ENCODE assay signal across 9 cellular contexts in the genomic region with DNA sequence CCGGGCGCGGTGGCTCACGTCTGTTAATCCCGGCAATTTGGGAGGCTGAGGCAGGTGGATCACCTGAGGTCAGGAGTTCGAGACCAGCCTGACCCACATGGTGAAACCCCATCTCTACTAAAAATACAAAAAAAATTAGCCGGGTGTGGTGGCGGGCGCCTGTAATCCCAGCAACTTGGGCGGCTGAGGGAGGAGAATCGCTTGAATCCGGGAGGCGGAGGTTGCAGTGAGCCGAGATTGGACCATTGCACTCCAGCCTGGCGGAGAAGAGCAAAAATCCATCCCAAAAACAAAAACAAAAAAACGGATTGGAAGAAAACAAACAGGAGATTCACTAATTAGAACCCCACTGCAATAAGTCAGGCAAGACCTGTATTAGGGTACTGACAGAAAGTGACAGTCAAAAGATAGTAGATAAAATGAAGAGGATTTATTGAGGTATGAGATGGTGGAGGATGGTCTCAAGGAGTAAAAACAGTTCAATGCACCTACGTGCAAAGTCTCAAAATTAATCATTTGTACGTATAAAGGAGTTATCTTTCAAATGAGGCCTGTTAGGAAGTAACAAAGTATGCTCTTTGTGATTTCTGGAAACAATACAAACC. TPM values are rescaled to one million over a fixed set of nuclear protein-coding genes. Genes with fewer than 3 reads are reported as not detected.
DNase-seq lines count a peak whose midpoint lies in the region; ATAC-seq and TF ChIP-seq lines count a peak whose summit lies in the region.
"Not testable (repeated sequence)": the region's sequence is repeated elsewhere in the genome, so short reads cannot be mapped to it uniquely, and the experiment has no call there.
"Had no signal": no experiment of that assay in that cellular context is flagged by ENCODE, and none has a peak within 500 bp of the region (broad histone marks: within the 10 kb centered on the region; RNA-seq: fewer than 3 reads in every experiment).

No MANE protein-coding gene starts in this region.

- not testable (repeated sequence) for H4K20me1 ChIP-seq in HCT116 (ENCODE audit: insufficient read depth)

- peaks cover 11% of the 10 kb centered on the region for H3K36me3 Mint-ChIP-seq in activated naive CD4-positive, alpha-beta T cell treated with anti-CD3 and anti-CD28 coated beads, Interleukin-2, amount 50 U/mL, for 24 hours
- peaks cover 10% of the 10 kb centered on the region for H3K36me3 Mint-ChIP-seq in natural killer cell
- peaks cover 11% of the 10 kb centered on the region for H3K36me3 Mint-ChIP-seq in stimulated activated memory B cell treated with anti-CD40 and anti-IgM and Interleukin-4, amounts not matched to agents 10 μg/mL and 1 μg/mL and 100 μg/mL, for 72 hours

- DNase-seq in AG04450 (ENCODE audit: low read depth, low spot score); HCT116 (ENCODE audit: low read depth, low spot score); RWPE2 (ENCODE audit: low spot score); effector memory CD4-positive, alpha-beta T cell; natural killer cell: not testable (repeated sequence)

- peak overlapping the region; percentile 96 for H3K27ac Mint-ChIP-seq in activated naive CD4-positive, alpha-beta T cell treated with anti-CD3 and anti-CD28 coated beads, Interleukin-2, amount 50 U/mL, for 24 hours
- H3K27ac Mint-ChIP-seq in natural killer cell: peak overlapping the region; percentile 95 to 96
- peak overlapping the region; percentile 87 for H3K27ac Mint-ChIP-seq in stimulated activated memory B cell treated with anti-CD40 and anti-IgM and Interleukin-4, amounts not matched to agents 10 μg/mL and 1 μg/mL and 100 μg/mL, for 72 hours

- peak overlapping the region; percentile 100 for H3K4me3 ChIP-seq in AG04450 (ENCODE audit: low read depth, low read length)
- peak overlapping the region; percentile 85 to 97 for H3K4me3 ChIP-seq in HCT116 (replicated peaks in 1 of 2; ENCODE audit: low read depth in 1 of 2, low read length in 2 of 2)
- H3K4me3 ChIP-seq in RWPE2 (ENCODE audit: severe bottlenecking): peak overlapping the region; percentile 88
- H3K4me3 ChIP-seq in effector memory CD4-positive, alpha-beta T cell (ENCODE audit: insufficient read depth, low read depth, low read length, poor library complexity, severe bottlenecking): peak overlapping the region; percentile 84
- H3K4me3 ChIP-seq in iPS-11a (ENCODE audit: low read depth, low read length): peak overlapping the region; percentile 95

- H3K27me3 Mint-ChIP-seq in activated naive CD4-positive, alpha-beta T cell treated with anti-CD3 and anti-CD28 coated beads, Interleukin-2, amount 50 U/mL, for 24 hours; natural killer cell (ENCODE audit: low read depth in 2 of 2); stimulated activated memory B cell treated with anti-CD40 and anti-IgM and Interleukin-4, amounts not matched to agents 10 μg/mL and 1 μg/mL and 100 μg/mL, for 72 hours: not testable (repeated sequence)

- H3K36me3 ChIP-seq in HCT116 (ENCODE audit: control insufficient read depth in 1 of 2, insufficient read depth in 2 of 2, low read length in 2 of 2) (peaks cover 19 to 23% of the 10 kb centered on the region in 2 experiments), RWPE2 (ENCODE audit: low read depth) (peaks cover 44% of the 10 kb centered on the region)
- H3K36me3 ChIP-seq in effector memory CD4-positive, alpha-beta T cell (ENCODE audit: control insufficient read depth, insufficient read depth, low read length): peaks cover 19% of the 10 kb centered on the region

- ATAC-seq in HCT116; RWPE2 (ENCODE audit: low read depth); natural killer cell; stimulated activated memory B cell treated with anti-CD40 and anti-IgM and Interleukin-4, amounts not matched to agents 10 μg/mL and 1 μg/mL and 100 μg/mL, for 72 hours: not testable (repeated sequence)

- H3K27me3 ChIP-seq in AG04450 (ENCODE audit: control insufficient read depth, insufficient read depth, low read length); HCT116 (ENCODE audit: insufficient read depth, low read length); RWPE2 (ENCODE audit: insufficient read depth, poor library complexity, severe bottlenecking); effector memory CD4-positive, alpha-beta T cell (replicated peaks; ENCODE audit: control insufficient read depth, insufficient read depth, low read length, poor library complexity, severe bottlenecking): not testable (repeated sequence)

- H3K9me3 ChIP-seq in AG04450 (ENCODE audit: control insufficient read depth, insufficient read depth, low read length); HCT116 (ENCODE audit: control insufficient read depth in 1 of 2, insufficient read depth in 1 of 2, low read depth in 1 of 2, low read length in 2 of 2); RWPE2 (ENCODE audit: severe bottlenecking); effector memory CD4-positive, alpha-beta T cell (ENCODE audit: control insufficient read depth, low read length): not testable (repeated sequence)

- peak overlapping the region; percentile 99 for H3K4me3 Mint-ChIP-seq in activated naive CD4-positive, alpha-beta T cell treated with anti-CD3 and anti-CD28 coated beads, Interleukin-2, amount 50 U/mL, for 24 hours
- peak overlapping the region; percentile 94 for H3K4me3 Mint-ChIP-seq in natural killer cell
- peak overlapping the region; percentile 92 for H3K4me3 Mint-ChIP-seq in stimulated activated memory B cell treated with anti-CD40 and anti-IgM and Interleukin-4, amounts not matched to agents 10 μg/mL and 1 μg/mL and 100 μg/mL, for 72 hours

- TF ChIP-seq RAD21 in HCT116 (IDR thresholded peaks at IDR 0.05; ENCODE audit: low read depth): not testable (repeated sequence)

- H3K27ac ChIP-seq in AG04450 (ENCODE audit: low read depth, low read length): peak overlapping the region; percentile 89
- H3K27ac ChIP-seq in HCT116 (ENCODE audit: low read depth, low read length): peak overlapping the region; percentile 58
- H3K27ac ChIP-seq in RWPE2 (ENCODE audit: poor library complexity, severe bottlenecking): peak overlapping the region; percentile 97
- H3K27ac ChIP-seq in effector memory CD4-positive, alpha-beta T cell (ENCODE audit: insufficient read depth, low read length, poor library complexity, severe bottlenecking): peak overlapping the region; percentile 95

- not testable (repeated sequence) for H3K9me2 ChIP-seq in HCT116 (ENCODE audit: insufficient read depth)

- H3K9ac ChIP-seq in HCT116 (ENCODE audit: low read length): peak overlapping the region; percentile 93

- H3K79me2 ChIP-seq in HCT116 (ENCODE audit: insufficient read depth, low read length): peaks cover 42% of the 10 kb centered on the region

- H3K4me1 ChIP-seq in HCT116 (ENCODE audit: control insufficient read depth in 1 of 2, insufficient read depth in 2 of 2, low read length in 2 of 2): peaks cover 12 to 37% of the 10 kb centered on the region in 2 experiments
- peaks cover 41% of the 10 kb centered on the region for H3K4me1 ChIP-seq in RWPE2 (ENCODE audit: insufficient read depth, poor library complexity, severe bottlenecking)
- peaks cover 13% of the 10 kb centered on the region for H3K4me1 ChIP-seq in effector memory CD4-positive, alpha-beta T cell (ENCODE audit: control insufficient read depth, insufficient read depth, low read length, poor library complexity, severe bottlenecking)

- not testable (repeated sequence) for H3K9me3 Mint-ChIP-seq in activated naive CD4-positive, alpha-beta T cell treated with anti-CD3 and anti-CD28 coated beads, Interleukin-2, amount 50 U/mL, for 24 hours; natural killer cell; stimulated activated memory B cell treated with anti-CD40 and anti-IgM and Interleukin-4, amounts not matched to agents 10 μg/mL and 1 μg/mL and 100 μg/mL, for 72 hours

- H2AFZ ChIP-seq in HCT116 (ENCODE audit: low read depth, low read length, poor library complexity, severe bottlenecking): not testable (repeated sequence)

- H3K4me2 ChIP-seq in HCT116 (ENCODE audit: low read length): peak overlapping the region; percentile 88

- not testable (repeated sequence) for TF ChIP-seq CTCF in AG04450 (IDR thresholded peaks at IDR 0.05; ENCODE audit: low read depth, low read length); HCT116 (IDR thresholded peaks at IDR 0.05 in 2 of 3, conservative IDR thresholded peaks at IDR 0.05 in 1 of 3; ENCODE audit: borderline replicate concordance in 1 of 3, insufficient read depth in 1 of 3, low read depth in 2 of 3, low read length in 2 of 3); RWPE2 (IDR thresholded peaks at IDR 0.05; ENCODE audit: poor library complexity, severe bottlenecking); natural killer cell (IDR thresholded peaks at IDR 0.05)

- CTCF ChIA-PET in AG04450 (lab: Charles Lee): interaction anchor here (0.7 kb wide), 1 partner anchor 15 kb away, joined by 3 read pairs; no protein-coding TSS in a partner anchor
- CTCF ChIA-PET in HCT116 (lab: Charles Lee): not testable (repeated sequence)

- not testable (repeated sequence) for TF ChIP-seq POLR2A in HCT116 (IDR thresholded peaks at IDR 0.05; ENCODE audit: borderline replicate concordance, extremely low read depth, insufficient read depth, insufficient read length)

- peaks cover 40% of the 10 kb centered on the region for H3K4me1 Mint-ChIP-seq in activated naive CD4-positive, alpha-beta T cell treated with anti-CD3 and anti-CD28 coated beads, Interleukin-2, amount 50 U/mL, for 24 hours
- peaks cover 27 to 43% of the 10 kb centered on the region in 2 donors for H3K4me1 Mint-ChIP-seq in natural killer cell
- H3K4me1 Mint-ChIP-seq in stimulated activated memory B cell treated with anti-CD40 and anti-IgM and Interleukin-4, amounts not matched to agents 10 μg/mL and 1 μg/mL and 100 μg/mL, for 72 hours: peaks cover 18% of the 10 kb centered on the region

- TSS peak; percentile 41 for BruUV-seq in HCT116 (replicated peaks; lab: Mats Ljungman, UMichigan)

- intact Hi-C loops in HCT116 (cut with micrococcal nuclease); natural killer cell (cut with micrococcal nuclease): not testable (repeated sequence)

- POLR2A ChIA-PET in AG04450 (lab: Yijun Ruan, JAX): not testable (repeated sequence)
- POLR2A ChIA-PET in HCT116 (lab: Charles Lee): interaction anchor here (0.9 kb wide), 1 partner anchor 46 kb away, joined by 3 read pairs; no protein-coding TSS in a partner anchor

- RAD21 ChIA-PET in HCT116 (lab: Charles Lee; ENCODE audit: low non-redundant PET in 1 of 2, low total read pairs in 2 of 2, uncharacterized antibody in 2 of 2, unreplicated experiment in 2 of 2): not testable (repeated sequence)

RNA-seq across cellular contexts. Expression of gene DUSP11, which starts 0.9 kb away (rescaled TPM):
- 33.2 and 45.2 TPM in 2 replicates for polyA plus RNA-seq in AG04450 (2011; rRNA removed)
- 11.5 and 13.2 TPM in 2 replicates for polyA minus RNA-seq in AG04450 (2011; rRNA and poly(A)+ RNA removed)
- total RNA-seq in HCT116 (2021; ENCODE audit: unreplicated experiment) (22.9 TPM), natural killer cell (10 to 100 TPM; 45.7 to 50.2 (median 46.6) TPM)
- 8.8 and 12.6 TPM in 2 replicates for polyA plus RNA-seq in HCT116 (2012)

RNA-seq across cellular contexts. Expression of gene C2orf78, which starts 5.0 kb away (rescaled TPM):
- not detected in 2 replicates for polyA plus RNA-seq in AG04450 (2011; rRNA removed)
- not detected in 2 replicates for polyA minus RNA-seq in AG04450 (2011; rRNA and poly(A)+ RNA removed)
- 1.5 TPM for total RNA-seq in HCT116 (2021; ENCODE audit: unreplicated experiment)
- polyA plus RNA-seq in HCT116 (2012): 0.84 and 2.2 TPM in 2 replicates
- not detected for total RNA-seq in natural killer cell
- total RNA-seq: mesenteric fat pad had no signal

RNA-seq across cellular contexts. Expression of gene TPRKB, which starts 41.8 kb away (rescaled TPM):
- polyA plus RNA-seq in AG04450 (2011; rRNA removed): 24.5 and 33.4 TPM in 2 replicates
- polyA minus RNA-seq in AG04450 (2011; rRNA and poly(A)+ RNA removed): 4.0 and 5.6 TPM in 2 replicates
- total RNA-seq in HCT116 (2021; ENCODE audit: unreplicated experiment) (42.5 TPM), natural killer cell (10 to 100 TPM; 20.4 to 24.1 (median 22.8) TPM)
- polyA plus RNA-seq in HCT116 (2012): 29.3 and 45.8 TPM in 2 replicates

RNA-seq across cellular contexts. Expression of gene STAMBP, which starts 49.8 kb away (rescaled TPM):
- 48.3 and 54.5 TPM in 2 replicates for polyA plus RNA-seq in AG04450 (2011; rRNA removed)
- polyA minus RNA-seq in AG04450 (2011; rRNA and poly(A)+ RNA removed): 32.8 and 38.2 TPM in 2 replicates
- total RNA-seq in HCT116 (2021; ENCODE audit: unreplicated experiment): 45.2 TPM
- polyA plus RNA-seq in HCT116 (2012): 32.8 and 39.5 TPM in 2 replicates
- 10 to 100 TPM; 23.8 to 27.3 (median 25.3) TPM for total RNA-seq in natural killer cell
